8 cellular contexts compared by ENCODE assay signal in genomic region chr1:155085504-155086181, GRCh38. TPM values are rescaled to one million over a fixed set of nuclear protein-coding genes. Genes with fewer than 3 reads are reported as not detected.
A peak's percentile ranks its signal among the peaks of the same experiment; 100 is the strongest.
DNase-seq lines count a peak whose midpoint lies in the region; ATAC-seq and TF ChIP-seq lines count a peak whose summit lies in the region.

No MANE protein-coding gene starts in this region.

- peaks cover 0 to 6% of the 10 kb centered on the region in 2 experiments; a peak in 1 of 4 replicates for H3K36me3 ChIP-seq in HCT116 (ENCODE audit: control insufficient read depth in 1 of 2, insufficient read depth in 2 of 2, low read length in 2 of 2)
- H3K36me3 ChIP-seq in adipocyte (ENCODE audit: control insufficient read depth, insufficient read depth, low read length, severe bottlenecking), result no peaks in the 10 kb centered on the region
- H3K36me3 ChIP-seq in iPS-18a (ENCODE audit: control insufficient read depth, low read depth, low read length), result no peaks in the 10 kb centered on the region

- ATAC-seq in HCT116, result peak; percentile 51
- peak; percentile 37 for ATAC-seq in T-helper 17 cell
- no peak for ATAC-seq in GM19467 (IDR thresholded peaks at IDR 0.05; ENCODE audit: unreplicated experiment)

- peak overlapping the region; percentile 96 for H3K4me3 Mint-ChIP-seq in T-helper 17 cell

- peak overlapping the region; percentile 79 for H3K9ac ChIP-seq in HCT116 (ENCODE audit: low read length)
- H3K9ac ChIP-seq in adipocyte (ENCODE audit: low read length), result peak overlapping the region; percentile 82
- H3K9ac ChIP-seq in iPS-18a (ENCODE audit: low read length), result peak overlapping the region; percentile 49

- no peaks in the 10 kb centered on the region for H4K20me1 ChIP-seq in HCT116 (ENCODE audit: insufficient read depth)

- TF ChIP-seq POLR2A in HCT116 (IDR thresholded peaks at IDR 0.05; ENCODE audit: borderline replicate concordance, extremely low read depth, insufficient read depth, insufficient read length), result no peak

- H3K27ac Mint-ChIP-seq in T-helper 17 cell, result peak overlapping the region; percentile 91

- H3K4me1 ChIP-seq in HCT116 (ENCODE audit: control insufficient read depth in 1 of 2, insufficient read depth in 2 of 2, low read length in 2 of 2) (peaks cover 29 to 54% of the 10 kb centered on the region in 2 experiments), adipocyte (ENCODE audit: control insufficient read depth, insufficient read depth, low read length) (peaks cover 16% of the 10 kb centered on the region), iPS-18a (ENCODE audit: control insufficient read depth, low read depth, low read length) (peaks cover 14% of the 10 kb centered on the region)

- peak overlapping the region; percentile 90 for H3K4me2 ChIP-seq in HCT116 (ENCODE audit: low read length)

- H3K79me2 ChIP-seq in HCT116 (ENCODE audit: insufficient read depth, low read length), result no peaks in the 10 kb centered on the region; the same call in 1 of the 2 replicates

- intact Hi-C loops in HCT116 (cut with micrococcal nuclease), result loop anchor here (1.0 to 2.0 kb wide), 3 partner anchors 15 to 69 kb away; no protein-coding TSS in a partner anchor

- H3K36me3 Mint-ChIP-seq in T-helper 17 cell (ENCODE audit: low read depth), result peaks cover 4% of the 10 kb centered on the region

- RAD21 ChIA-PET in HCT116 (lab: Charles Lee; ENCODE audit: low non-redundant PET in 1 of 2, low total read pairs in 2 of 2, uncharacterized antibody in 2 of 2, unreplicated experiment in 2 of 2), result interaction anchor here (0.9 to 1.4 kb wide), 6 partner anchors 24 to 114 kb away, joined by 3 to 12 read pairs (median 6); no protein-coding TSS in a partner anchor

- H3K4me3 ChIP-seq in HCT116 (replicated peaks in 1 of 2; ENCODE audit: low read depth in 1 of 2, low read length in 2 of 2) (peak overlapping the region; percentile 61 to 67), adipocyte (ENCODE audit: low read length) (peak overlapping the region; percentile 89), iPS-18a (ENCODE audit: low read length) (peak overlapping the region; percentile 92)

- H3K27ac ChIP-seq in HCT116 (ENCODE audit: low read depth, low read length), result peak overlapping the region; percentile 67
- H3K27ac ChIP-seq in iPS-18a (ENCODE audit: low read length), result no peak overlapping the region

- H3K27me3 Mint-ChIP-seq in T-helper 17 cell, result peaks cover 23% of the 10 kb centered on the region

- peaks cover 35% of the 10 kb centered on the region for H3K4me1 Mint-ChIP-seq in T-helper 17 cell

- H2AFZ ChIP-seq in HCT116 (ENCODE audit: low read depth, low read length, poor library complexity, severe bottlenecking), result no peak overlapping the region

- TF ChIP-seq CTCF in HCT116 (IDR thresholded peaks at IDR 0.05 in 2 of 3, conservative IDR thresholded peaks at IDR 0.05 in 1 of 3; ENCODE audit: borderline replicate concordance in 1 of 3, insufficient read depth in 1 of 3, low read depth in 2 of 3, low read length in 2 of 3), result no peak

- no peaks in the 10 kb centered on the region for H3K9me2 ChIP-seq in HCT116 (ENCODE audit: insufficient read depth)

- H3K27me3 ChIP-seq in HCT116 (ENCODE audit: insufficient read depth, low read length), result no peaks in the 10 kb centered on the region
- H3K27me3 ChIP-seq in adipocyte (replicated peaks; ENCODE audit: control insufficient read depth, insufficient read depth, low read length), result peaks cover 32% of the 10 kb centered on the region
- peaks cover 38% of the 10 kb centered on the region for H3K27me3 ChIP-seq in iPS-18a (ENCODE audit: control insufficient read depth, insufficient read depth, low read length)

- POLR2A ChIA-PET in HCT116 (lab: Charles Lee), result interaction anchor here (1.0 to 1.9 kb wide), 7 partner anchors 18 to 112 kb away, joined by 3 to 7 read pairs (median 5); partner anchors contain the start of gene KRTCAP2

- CTCF ChIA-PET in HCT116 (lab: Charles Lee), result interaction anchor here (0.6 to 3.1 kb wide), 31 partner anchors 9 to 525 kb away, joined by 3 to 52 read pairs (median 5); partner anchors contain the start of genes ADAM15, EFNA4, KRTCAP2 and LENEP

- TF ChIP-seq RAD21 in HCT116 (IDR thresholded peaks at IDR 0.05; ENCODE audit: low read depth), result no peak

- DNase-seq in A172 (ENCODE audit: low spot score) (peak; percentile 79), HCT116 (ENCODE audit: low read depth, low spot score) (no peak), T-helper 17 cell (peak; percentile 45 to 75 (median 61)), adipocyte (ENCODE audit: low read depth) (peak; percentile 68), DMS153 treated with DMSO at 0.1 percent for 48 hours (lab: John Stamatoyannopoulos, UW; ENCODE audit: unreplicated experiment) (no peak)
- peak; percentile 46 to 75 for DNase-seq in stimulated activated CD4-positive, alpha-beta T cell treated with anti-CD3 and anti-CD28 coated beads, Interleukin-12 subunit alpha, Interleukin-12 subunit beta, amount 100 ng/mL, for 24 hours (ENCODE audit: low read depth in 2 of 2)

- H3K9me3 ChIP-seq in HCT116 (ENCODE audit: control insufficient read depth in 1 of 2, insufficient read depth in 1 of 2, low read depth in 1 of 2, low read length in 2 of 2), result no peaks in the 10 kb centered on the region
- H3K9me3 ChIP-seq in T-helper 17 cell (ENCODE audit: control insufficient read depth, low read length, poor library complexity, severe bottlenecking), result no peaks in the 10 kb centered on the region
- no peaks in the 10 kb centered on the region for H3K9me3 ChIP-seq in adipocyte (ENCODE audit: control insufficient read depth, low read length)
- no peaks in the 10 kb centered on the region for H3K9me3 ChIP-seq in iPS-18a (ENCODE audit: control insufficient read depth, low read depth, low read length)

- BruUV-seq in HCT116 (replicated peaks; lab: Mats Ljungman, UMichigan), result no TSS peak

TF ChIP-seq in HCT116, 20 proteins besides CTCF, POLR2A, EP300 and RAD21:
- TF ChIP-seq POLR2AphosphoS5 (IDR thresholded peaks at IDR 0.05; ENCODE audit: low read depth, low read length) (0 out of 2 replicates have a peak, but pooled peaks have one; percentile 4), CEBPB (IDR thresholded peaks at IDR 0.05; ENCODE audit: low read depth) (no peak), CBX3 (IDR thresholded peaks at IDR 0.05; ENCODE audit: low read depth) (no peak), ZFX (IDR thresholded peaks at IDR 0.05) (no peak), REST (IDR thresholded peaks at IDR 0.05; ENCODE audit: low read depth) (no peak)
TF ChIP-seq in HCT116: peak in this region for 1.

RNA-seq across cellular contexts. Expression of gene EFNA3, which starts 7.0 kb away (rescaled TPM):
- 1.5 and 2.5 TPM in 2 replicates for total RNA-seq in A172 (2014; rRNA removed; shearing (Covaris generic))
- total RNA-seq in HCT116 (2021; ENCODE audit: unreplicated experiment), result 20.4 TPM
- 29.2 and 31.1 TPM in 2 replicates for polyA plus RNA-seq in HCT116 (2012)
- 1 to 10 TPM in 1 of 2 donors, under 1 TPM in 1; 0.29 to 1.3 TPM for total RNA-seq in T-helper 17 cell

RNA-seq across cellular contexts. Expression of gene EFNA4, which starts 22.1 kb away (rescaled TPM):
- 20.3 and 21.7 TPM in 2 replicates for total RNA-seq in A172 (2014; rRNA removed; shearing (Covaris generic))
- total RNA-seq in HCT116 (2021; ENCODE audit: unreplicated experiment), result 9.8 TPM
- polyA plus RNA-seq in HCT116 (2012), result 9.0 and 10.9 TPM in 2 replicates
- 1 to 10 TPM; 2.6 to 4.9 TPM for total RNA-seq in T-helper 17 cell

RNA-seq across cellular contexts. Expression of gene ADAM15, which starts 34.5 kb away (rescaled TPM):
- 144 and 154 TPM in 2 replicates for total RNA-seq in A172 (2014; rRNA removed; shearing (Covaris generic))
- 149 TPM for total RNA-seq in HCT116 (2021; ENCODE audit: unreplicated experiment)
- 185 and 189 TPM in 2 replicates for polyA plus RNA-seq in HCT116 (2012)
- total RNA-seq in T-helper 17 cell, result 10 to 100 TPM; 30.3 to 33.8 TPM

RNA-seq across cellular contexts. Expression of gene EFNA1, which starts 42.0 kb away (rescaled TPM):
- 17.0 and 17.9 TPM in 2 replicates for total RNA-seq in A172 (2014; rRNA removed; shearing (Covaris generic))
- total RNA-seq in HCT116 (2021; ENCODE audit: unreplicated experiment) (19.7 TPM), T-helper 17 cell (1 to 10 TPM in 1 of 2 donors, not detected in 1; 1.0 TPM)
- polyA plus RNA-seq in HCT116 (2012), result 31.3 and 39.6 TPM in 2 replicates

RNA-seq across cellular contexts. Expression of gene SLC50A1, which starts 50.0 kb away (rescaled TPM):
- 30.4 and 39.8 TPM in 2 replicates for total RNA-seq in A172 (2014; rRNA removed; shearing (Covaris generic))
- total RNA-seq in HCT116 (2021; ENCODE audit: unreplicated experiment), result 49.9 TPM
- 60.4 and 63.6 TPM in 2 replicates for polyA plus RNA-seq in HCT116 (2012)
- total RNA-seq in T-helper 17 cell, result 10 to 100 TPM; 25.6 to 27.8 TPM

Comparison
In these comparisons a context has a peak if more than half of its experiments do, and no peak if none do; other contexts are left out.
1. DNase-seq: peak in A172 (single experiment), T-helper 17 cell (3 of 3), adipocyte (single experiment) and stimulated activated CD4-positive, alpha-beta T cell treated with anti-CD3 and anti-CD28 coated beads, Interleukin-12 subunit alpha, Interleukin-12 subunit beta, amount 100 ng/mL, for 24 hours (2 of 2); none in HCT116 (single experiment) and DMS153 treated with DMSO at 0.1 percent for 48 hours (single experiment).
2. Peak in every context shown above with its lines, with median percentiles within 50 percentile points of each other: H3K4me3 ChIP-seq and H3K9ac ChIP-seq.